Comparison of ENCODE assay signal across 1 cellular context in the genomic region with DNA sequence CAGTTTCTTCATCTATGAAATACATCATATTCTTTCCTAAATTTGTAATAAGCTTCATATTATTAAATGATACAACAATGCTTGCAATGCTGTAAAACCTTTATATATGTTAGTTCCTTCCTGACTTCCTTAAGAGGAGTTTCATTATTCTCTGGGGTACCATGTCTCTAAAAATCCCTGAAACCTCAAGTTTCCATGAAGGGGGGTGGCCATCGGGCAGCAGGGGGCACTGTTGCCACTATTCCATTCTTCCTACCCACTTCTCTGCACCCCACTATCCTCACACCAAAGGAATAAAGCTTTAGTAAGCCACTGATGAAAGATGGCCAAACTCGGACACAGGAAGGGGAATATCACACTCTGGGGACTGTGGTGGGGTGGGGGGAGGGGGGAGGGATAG.
TF ChIP-seq lines count a peak whose summit lies in the region.

No MANE protein-coding gene starts in this region.

TF ChIP-seq in GM12878, 131 proteins besides CTCF, POLR2A, EP300 and RAD21 (continued from another document):
- TF ChIP-seq PKNOX1 (IDR thresholded peaks at IDR 0.05) (no peak), ATF7 (IDR thresholded peaks at IDR 0.05; ENCODE audit: low read depth) (no peak), ZNF274 (IDR thresholded peaks at IDR 0.05; ENCODE audit: insufficient read depth, insufficient read length) (no peak), ZBTB4 (CRISPR knock-in tag; IDR thresholded peaks at IDR 0.05) (no peak), IRF5 (IDR thresholded peaks at IDR 0.05; ENCODE audit: borderline replicate concordance) (no peak), MYC (IDR thresholded peaks at IDR 0.05; ENCODE audit: insufficient read depth, insufficient read length, insufficient replicate concordance, low read length, severe bottlenecking) (no peak), NRF1 (conservative IDR thresholded peaks at IDR 0.05; ENCODE audit: low read depth, low read length) (no peak)
